Comparison of ENCODE assay signal across 8 cellular contexts in genomic region chr4:8159522-8160232, GRCh38. TPM values are rescaled to one million over a fixed set of nuclear protein-coding genes. Genes with fewer than 3 reads are reported as not detected.
DNase-seq lines count a peak whose midpoint lies in the region; ATAC-seq and TF ChIP-seq lines count a peak whose summit lies in the region.

No MANE protein-coding gene starts in this region.

- no peak for TF ChIP-seq CTCF in AG04449 (IDR thresholded peaks at IDR 0.05; ENCODE audit: insufficient read depth, low read length, missing control alignments)

- ATAC-seq in HG03457 (IDR thresholded peaks at IDR 0.05; ENCODE audit: unreplicated experiment) (no peak), HG02852 (IDR thresholded peaks at IDR 0.05; ENCODE audit: unreplicated experiment) (no peak)

- H3K4me1 ChIP-seq in HUES6 (ENCODE audit: control insufficient read depth, insufficient read depth, low read length) (peaks cover 9% of the 10 kb centered on the region), mucosa of stomach (ENCODE audit: control insufficient read depth, insufficient read depth, low read length) (peaks cover 36% of the 10 kb centered on the region)

- POLR2A ChIA-PET in AG04449 (lab: Yijun Ruan, JAX) = no interaction called here

- H3K9me3 ChIP-seq in HUES6 (ENCODE audit: control insufficient read depth, insufficient read depth, low read depth, low read length) (no peaks in the 10 kb centered on the region), mucosa of stomach (ENCODE audit: control insufficient read depth, low read length) (no peaks in the 10 kb centered on the region)

- peaks cover 68% of the 10 kb centered on the region for H3K27me3 ChIP-seq in HUES6 (ENCODE audit: control insufficient read depth, insufficient read depth, low read length)
- H3K27me3 ChIP-seq in mucosa of stomach (ENCODE audit: control insufficient read depth, insufficient read depth, low read length) = peaks cover 14% of the 10 kb centered on the region

- no peak overlapping the region for H3K27ac ChIP-seq in HUES6 (ENCODE audit: low read depth, low read length)

- CTCF ChIA-PET in AG04449 (lab: Yijun Ruan, JAX) = interaction anchor here (1.6 to 2.0 kb wide), 2 partner anchors 10 to 17 kb away, joined by 4 to 5 read pairs; no protein-coding TSS in a partner anchor

- no peaks in the 10 kb centered on the region for H3K36me3 ChIP-seq in HUES6 (ENCODE audit: control insufficient read depth, insufficient read depth, low read length)
- H3K36me3 ChIP-seq in mucosa of stomach (ENCODE audit: control insufficient read depth, insufficient read depth, low read length) = no peaks in the 10 kb centered on the region

- no peak for DNase-seq in AG04449 (ENCODE audit: low read depth, low spot score)
- DNase-seq in cerebellar cortex (ENCODE audit: low spot score) = peak; percentile 19
- DNase-seq in Kasumi-1 (lab: John Stamatoyannopoulos, UW) = no peak
- DNase-seq in ureter (ENCODE audit: low spot score) = no peak

- H3K4me3 ChIP-seq in AG04449 (ENCODE audit: low read depth, low read length) = peak overlapping the region; percentile 94
- H3K4me3 ChIP-seq in HUES6 (ENCODE audit: low read depth, low read length) = peak overlapping the region; percentile 88
- H3K4me3 ChIP-seq in mucosa of stomach (ENCODE audit: low read length) = peak overlapping the region; percentile 93

- H3K9ac ChIP-seq in HUES6 (ENCODE audit: low read length) = no peak overlapping the region
- peak overlapping the region; percentile 72 for H3K9ac ChIP-seq in mucosa of stomach (ENCODE audit: low read length)

RNA-seq across cellular contexts. Expression of gene ABLIM2, which starts 1.1 kb away (rescaled TPM):
- total RNA-seq in ureter = 8.5 TPM

RNA-seq across cellular contexts. Expression of gene SH3TC1, which starts 39.4 kb away (rescaled TPM):
- 87.0 TPM for total RNA-seq in ureter
